In the genomic region with DNA sequence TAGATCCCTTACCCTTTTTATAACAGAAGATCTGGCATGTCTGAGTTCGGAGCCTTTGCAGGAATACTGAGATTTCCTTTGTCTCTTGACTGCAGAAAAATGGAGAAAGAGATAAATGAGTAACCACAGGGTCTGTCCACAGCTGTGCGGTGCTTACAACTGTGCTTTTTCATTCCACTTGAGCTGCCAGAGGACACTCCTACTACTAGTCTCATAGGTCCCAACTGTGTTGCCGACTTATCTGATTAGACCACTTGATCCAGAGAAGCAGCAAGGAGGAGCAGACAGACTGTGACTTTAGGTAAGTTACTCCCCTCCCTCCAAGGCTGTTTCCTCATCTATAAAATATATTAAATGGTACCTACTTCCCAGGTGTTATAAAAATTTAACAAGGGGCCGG, we compare ENCODE assay signal across 1 cellular context.
TF ChIP-seq lines count a peak whose summit lies in the region.

No MANE protein-coding gene starts in this region.

TF ChIP-seq in IMR-90, 13 proteins besides CTCF, POLR2A, EP300 and RAD21 (continued from another document):
- TF ChIP-seq, protein P1, sequence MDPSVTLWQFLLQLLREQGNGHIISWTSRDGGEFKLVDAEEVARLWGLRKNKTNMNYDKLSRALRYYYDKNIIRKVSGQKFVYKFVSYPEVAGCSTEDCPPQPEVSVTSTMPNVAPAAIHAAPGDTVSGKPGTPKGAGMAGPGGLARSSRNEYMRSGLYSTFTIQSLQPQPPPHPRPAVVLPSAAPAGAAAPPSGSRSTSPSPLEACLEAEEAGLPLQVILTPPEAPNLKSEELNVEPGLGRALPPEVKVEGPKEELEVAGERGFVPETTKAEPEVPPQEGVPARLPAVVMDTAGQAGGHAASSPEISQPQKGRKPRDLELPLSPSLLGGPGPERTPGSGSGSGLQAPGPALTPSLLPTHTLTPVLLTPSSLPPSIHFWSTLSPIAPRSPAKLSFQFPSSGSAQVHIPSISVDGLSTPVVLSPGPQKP (IDR thresholded peaks at IDR 0.05; ENCODE audit: borderline replicate concordance, low read depth, low read length), result no peak
- TF ChIP-seq MXI1 (IDR thresholded peaks at IDR 0.05; ENCODE audit: borderline replicate concordance, low read depth, low read length) (no peak), SMC3 (IDR thresholded peaks at IDR 0.05; ENCODE audit: low read depth, low read length) (no peak), MAFK (IDR thresholded peaks at IDR 0.05; ENCODE audit: low read depth, low read length) (no peak), MAZ (IDR thresholded peaks at IDR 0.05; ENCODE audit: borderline replicate concordance, low read depth, low read length) (no peak), NFE2L2 (IDR thresholded peaks at IDR 0.05; ENCODE audit: low read depth, low read length) (no peak), RFX5 (IDR thresholded peaks at IDR 0.05; ENCODE audit: low read depth, low read length) (no peak), RCOR1 (IDR thresholded peaks at IDR 0.05; ENCODE audit: insufficient replicate concordance, low read length) (no peak)
- TF ChIP-seq, protein P2, sequence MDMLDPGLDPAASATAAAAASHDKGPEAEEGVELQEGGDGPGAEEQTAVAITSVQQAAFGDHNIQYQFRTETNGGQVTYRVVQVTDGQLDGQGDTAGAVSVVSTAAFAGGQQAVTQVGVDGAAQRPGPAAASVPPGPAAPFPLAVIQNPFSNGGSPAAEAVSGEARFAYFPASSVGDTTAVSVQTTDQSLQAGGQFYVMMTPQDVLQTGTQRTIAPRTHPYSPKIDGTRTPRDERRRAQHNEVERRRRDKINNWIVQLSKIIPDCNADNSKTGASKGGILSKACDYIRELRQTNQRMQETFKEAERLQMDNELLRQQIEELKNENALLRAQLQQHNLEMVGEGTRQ (IDR thresholded peaks at IDR 0.05; ENCODE audit: low read depth, low read length), result no peak
